1 cellular context compared by ENCODE assay signal in the genomic region with DNA sequence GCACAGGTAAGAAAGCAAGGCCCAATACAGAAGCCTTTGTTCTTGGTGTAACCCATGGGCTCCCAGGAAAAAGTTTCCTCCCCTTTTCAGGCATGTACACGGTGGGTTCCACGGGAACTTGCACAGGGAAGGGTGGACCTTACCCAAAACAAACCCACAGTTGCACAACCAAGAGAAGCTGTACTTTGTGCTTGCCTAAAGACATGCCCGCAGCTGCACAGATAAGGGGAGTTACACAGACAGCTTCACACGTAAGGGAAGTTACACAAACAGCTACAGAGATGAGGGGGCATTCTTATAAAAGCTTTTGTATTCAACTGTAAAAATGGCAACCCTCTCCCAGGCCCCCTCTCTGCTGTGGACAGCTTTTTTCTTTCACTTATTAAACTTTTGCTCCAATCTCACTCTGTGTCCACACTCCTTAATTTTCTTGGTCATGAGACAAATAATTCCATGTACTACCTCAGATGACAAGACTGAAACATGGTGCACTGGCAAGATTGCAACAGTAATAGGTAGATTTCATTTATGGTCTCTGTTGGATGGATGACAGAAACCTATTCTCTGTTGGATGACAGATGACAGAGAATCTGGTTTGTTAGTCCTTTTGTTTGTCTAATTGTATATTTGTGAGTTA.
A peak's percentile ranks its signal among the peaks of the same experiment; 100 is the strongest.
TF ChIP-seq lines count a peak whose summit lies in the region.

No MANE protein-coding gene starts in this region.

TF ChIP-seq in HepG2, 621 proteins besides CTCF, POLR2A, EP300 and RAD21 (continued from another document and continues in another):
- TF ChIP-seq, protein P1, sequence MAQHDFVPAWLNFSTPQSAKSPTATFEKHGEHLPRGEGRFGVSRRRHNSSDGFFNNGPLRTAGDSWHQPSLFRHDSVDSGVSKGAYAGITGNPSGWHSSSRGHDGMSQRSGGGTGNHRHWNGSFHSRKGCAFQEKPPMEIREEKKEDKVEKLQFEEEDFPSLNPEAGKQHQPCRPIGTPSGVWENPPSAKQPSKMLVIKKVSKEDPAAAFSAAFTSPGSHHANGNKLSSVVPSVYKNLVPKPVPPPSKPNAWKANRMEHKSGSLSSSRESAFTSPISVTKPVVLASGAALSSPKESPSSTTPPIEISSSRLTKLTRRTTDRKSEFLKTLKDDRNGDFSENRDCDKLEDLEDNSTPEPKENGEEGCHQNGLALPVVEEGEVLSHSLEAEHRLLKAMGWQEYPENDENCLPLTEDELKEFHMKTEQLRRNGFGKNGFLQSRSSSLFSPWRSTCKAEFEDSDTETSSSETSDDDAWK (CRISPR knock-in tag; IDR thresholded peaks at IDR 0.05), result no peak
- TF ChIP-seq ZNF33B (CRISPR knock-in tag; IDR thresholded peaks at IDR 0.05) (no peak), NR1H2 (CRISPR knock-in tag; IDR thresholded peaks at IDR 0.05; ENCODE audit: borderline replicate concordance, low read depth) (no peak), ZNF839 (CRISPR knock-in tag; IDR thresholded peaks at IDR 0.05; ENCODE audit: borderline replicate concordance) (no peak), NRL (CRISPR knock-in tag; IDR thresholded peaks at IDR 0.05; ENCODE audit: borderline replicate concordance) (no peak), SMAD1 (CRISPR knock-in tag; IDR thresholded peaks at IDR 0.05; ENCODE audit: borderline replicate concordance, low read depth) (no peak), SKI (IDR thresholded peaks at IDR 0.05; ENCODE audit: partially characterized antibody) (peak; percentile 78), PLRG1 (conservative IDR thresholded peaks at IDR 0.05) (no peak), REXO4 (CRISPR knock-in tag; IDR thresholded peaks at IDR 0.05; ENCODE audit: borderline replicate concordance) (no peak), SPEN (CRISPR knock-in tag; IDR thresholded peaks at IDR 0.05; ENCODE audit: low read depth) (no peak), SMAD3 (CRISPR knock-in tag; IDR thresholded peaks at IDR 0.05) (peak; percentile 55; the same call in 1 of the 2 replicates), ZNF253 (CRISPR knock-in tag; IDR thresholded peaks at IDR 0.05; ENCODE audit: borderline replicate concordance) (no peak), SSRP1 (CRISPR knock-in tag; IDR thresholded peaks at IDR 0.05) (0 out of 2 replicates have a peak, but pooled peaks have one; percentile 28), ZNF710 (CRISPR knock-in tag; IDR thresholded peaks at IDR 0.05; ENCODE audit: borderline replicate concordance) (no peak), ZNF83 (CRISPR knock-in tag; IDR thresholded peaks at IDR 0.05; ENCODE audit: borderline replicate concordance) (no peak), ARID2 (CRISPR knock-in tag; IDR thresholded peaks at IDR 0.05; ENCODE audit: borderline replicate concordance) (no peak), TFAP4 (IDR thresholded peaks at IDR 0.05; ENCODE audit: borderline replicate concordance, low read depth) (peak; percentile 80), NCOA2 (CRISPR knock-in tag; IDR thresholded peaks at IDR 0.05) (peak; percentile 88), ARID4A (CRISPR knock-in tag; IDR thresholded peaks at IDR 0.05; ENCODE audit: borderline replicate concordance) (peak; percentile 59; the same call in 1 of the 2 replicates), ZKSCAN5 (CRISPR knock-in tag; IDR thresholded peaks at IDR 0.05) (no peak), SOX13 (IDR thresholded peaks at IDR 0.05) (peak; percentile 90), SOX13 (CRISPR knock-in tag; conservative IDR thresholded peaks at IDR 0.05 in 1 of 2, IDR thresholded peaks at IDR 0.05 in 1 of 2) (peak in 1 of 2 experiments; percentile 93; a peak in 2 of 4 replicates), SAFB2 (CRISPR knock-in tag; IDR thresholded peaks at IDR 0.05; ENCODE audit: borderline replicate concordance, low read depth) (no peak), ZNF747 (CRISPR knock-in tag; IDR thresholded peaks at IDR 0.05; ENCODE audit: borderline replicate concordance) (no peak; the same call in 1 of the 2 replicates), ZNF703 (CRISPR knock-in tag; IDR thresholded peaks at IDR 0.05; ENCODE audit: borderline replicate concordance) (peak; percentile 50; the same call in 1 of the 2 replicates), CENPBD1 (CRISPR knock-in tag; IDR thresholded peaks at IDR 0.05; ENCODE audit: borderline replicate concordance, low read depth) (no peak), ATF7-NPFF (CRISPR knock-in tag; IDR thresholded peaks at IDR 0.05; ENCODE audit: low read depth) (no peak), FOXK2 (IDR thresholded peaks at IDR 0.05) (no peak), RBM22 (optimal IDR thresholded peaks at IDR 0.05; ENCODE audit: low read length) (peak; percentile 56), ZNF383 (CRISPR knock-in tag; IDR thresholded peaks at IDR 0.05; ENCODE audit: borderline replicate concordance) (no peak), ZNF530 (CRISPR knock-in tag; IDR thresholded peaks at IDR 0.05; ENCODE audit: low read depth) (no peak), POLR2AphosphoS2 (IDR thresholded peaks at IDR 0.05; ENCODE audit: low read depth, low read length) (no peak)
- TF ChIP-seq, protein P2, sequence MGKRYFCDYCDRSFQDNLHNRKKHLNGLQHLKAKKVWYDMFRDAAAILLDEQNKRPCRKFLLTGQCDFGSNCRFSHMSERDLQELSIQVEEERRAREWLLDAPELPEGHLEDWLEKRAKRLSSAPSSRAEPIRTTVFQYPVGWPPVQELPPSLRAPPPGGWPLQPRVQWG (CRISPR knock-in tag; IDR thresholded peaks at IDR 0.05; ENCODE audit: borderline replicate concordance, low read depth), result no peak
- TF ChIP-seq, protein P3, sequence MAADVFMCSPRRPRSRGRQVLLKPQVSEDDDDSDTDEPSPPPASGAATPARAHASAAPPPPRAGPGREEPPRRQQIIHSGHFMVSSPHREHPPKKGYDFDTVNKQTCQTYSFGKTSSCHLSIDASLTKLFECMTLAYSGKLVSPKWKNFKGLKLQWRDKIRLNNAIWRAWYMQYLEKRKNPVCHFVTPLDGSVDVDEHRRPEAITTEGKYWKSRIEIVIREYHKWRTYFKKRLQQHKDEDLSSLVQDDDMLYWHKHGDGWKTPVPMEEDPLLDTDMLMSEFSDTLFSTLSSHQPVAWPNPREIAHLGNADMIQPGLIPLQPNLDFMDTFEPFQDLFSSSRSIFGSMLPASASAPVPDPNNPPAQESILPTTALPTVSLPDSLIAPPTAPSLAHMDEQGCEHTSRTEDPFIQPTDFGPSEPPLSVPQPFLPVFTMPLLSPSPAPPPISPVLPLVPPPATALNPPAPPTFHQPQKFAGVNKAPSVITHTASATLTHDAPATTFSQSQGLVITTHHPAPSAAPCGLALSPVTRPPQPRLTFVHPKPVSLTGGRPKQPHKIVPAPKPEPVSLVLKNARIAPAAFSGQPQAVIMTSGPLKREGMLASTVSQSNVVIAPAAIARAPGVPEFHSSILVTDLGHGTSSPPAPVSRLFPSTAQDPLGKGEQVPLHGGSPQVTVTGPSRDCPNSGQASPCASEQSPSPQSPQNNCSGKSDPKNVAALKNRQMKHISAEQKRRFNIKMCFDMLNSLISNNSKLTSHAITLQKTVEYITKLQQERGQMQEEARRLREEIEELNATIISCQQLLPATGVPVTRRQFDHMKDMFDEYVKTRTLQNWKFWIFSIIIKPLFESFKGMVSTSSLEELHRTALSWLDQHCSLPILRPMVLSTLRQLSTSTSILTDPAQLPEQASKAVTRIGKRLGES (CRISPR knock-in tag; IDR thresholded peaks at IDR 0.05; ENCODE audit: borderline replicate concordance), result no peak
- TF ChIP-seq, protein P4, sequence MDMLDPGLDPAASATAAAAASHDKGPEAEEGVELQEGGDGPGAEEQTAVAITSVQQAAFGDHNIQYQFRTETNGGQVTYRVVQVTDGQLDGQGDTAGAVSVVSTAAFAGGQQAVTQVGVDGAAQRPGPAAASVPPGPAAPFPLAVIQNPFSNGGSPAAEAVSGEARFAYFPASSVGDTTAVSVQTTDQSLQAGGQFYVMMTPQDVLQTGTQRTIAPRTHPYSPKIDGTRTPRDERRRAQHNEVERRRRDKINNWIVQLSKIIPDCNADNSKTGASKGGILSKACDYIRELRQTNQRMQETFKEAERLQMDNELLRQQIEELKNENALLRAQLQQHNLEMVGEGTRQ (IDR thresholded peaks at IDR 0.05; ENCODE audit: low read depth, low read length), result no peak
- TF ChIP-seq, protein P4 (CRISPR knock-in tag; IDR thresholded peaks at IDR 0.05; ENCODE audit: borderline replicate concordance), result no peak
- TF ChIP-seq, protein P5, sequence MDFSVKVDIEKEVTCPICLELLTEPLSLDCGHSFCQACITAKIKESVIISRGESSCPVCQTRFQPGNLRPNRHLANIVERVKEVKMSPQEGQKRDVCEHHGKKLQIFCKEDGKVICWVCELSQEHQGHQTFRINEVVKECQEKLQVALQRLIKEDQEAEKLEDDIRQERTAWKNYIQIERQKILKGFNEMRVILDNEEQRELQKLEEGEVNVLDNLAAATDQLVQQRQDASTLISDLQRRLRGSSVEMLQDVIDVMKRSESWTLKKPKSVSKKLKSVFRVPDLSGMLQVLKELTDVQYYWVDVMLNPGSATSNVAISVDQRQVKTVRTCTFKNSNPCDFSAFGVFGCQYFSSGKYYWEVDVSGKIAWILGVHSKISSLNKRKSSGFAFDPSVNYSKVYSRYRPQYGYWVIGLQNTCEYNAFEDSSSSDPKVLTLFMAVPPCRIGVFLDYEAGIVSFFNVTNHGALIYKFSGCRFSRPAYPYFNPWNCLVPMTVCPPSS (IDR thresholded peaks at IDR 0.05), result no peak
- TF ChIP-seq, protein P6, sequence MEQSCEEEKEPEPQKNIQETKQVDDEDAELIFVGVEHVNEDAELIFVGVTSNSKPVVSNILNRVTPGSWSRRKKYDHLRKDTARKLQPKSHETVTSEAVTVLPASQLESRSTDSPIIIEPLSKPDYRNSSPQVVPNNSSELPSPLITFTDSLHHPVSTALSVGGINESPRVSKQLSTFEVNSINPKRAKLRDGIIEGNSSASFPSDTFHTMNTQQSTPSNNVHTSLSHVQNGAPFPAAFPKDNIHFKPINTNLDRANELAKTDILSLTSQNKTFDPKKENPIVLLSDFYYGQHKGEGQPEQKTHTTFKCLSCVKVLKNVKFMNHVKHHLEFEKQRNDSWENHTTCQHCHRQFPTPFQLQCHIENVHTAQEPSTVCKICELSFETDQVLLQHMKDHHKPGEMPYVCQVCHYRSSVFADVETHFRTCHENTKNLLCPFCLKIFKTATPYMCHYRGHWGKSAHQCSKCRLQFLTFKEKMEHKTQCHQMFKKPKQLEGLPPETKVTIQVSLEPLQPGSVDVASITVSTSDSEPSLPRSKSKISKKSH (CRISPR knock-in tag; IDR thresholded peaks at IDR 0.05; ENCODE audit: borderline replicate concordance), result no peak
